Comparison of ENCODE assay signal across 9 cellular contexts in the genomic region with DNA sequence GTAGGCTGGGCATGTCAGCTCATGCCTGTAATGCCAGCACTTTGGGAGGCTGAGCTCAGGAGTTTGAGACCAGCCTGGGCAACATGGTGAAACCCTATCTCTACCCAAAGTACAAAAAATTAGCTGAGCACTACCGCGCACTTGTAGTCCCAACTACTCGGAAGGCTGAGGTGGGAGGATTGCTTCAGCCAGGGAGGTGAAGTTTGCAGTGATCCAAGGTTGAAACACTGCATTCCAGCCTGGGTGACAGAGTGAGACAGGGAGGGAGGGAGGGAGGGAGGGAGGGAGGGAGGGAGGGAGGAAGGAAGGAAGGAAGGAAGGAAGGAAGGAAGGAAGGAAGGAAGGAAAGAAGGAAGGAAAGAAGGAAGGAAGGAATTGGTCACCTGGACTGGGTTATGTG. TPM values are rescaled to one million over a fixed set of nuclear protein-coding genes. Genes with fewer than 3 reads are reported as not detected.
DNase-seq lines count a peak whose midpoint lies in the region; FAIRE-seq and TF ChIP-seq lines count a peak whose summit lies in the region.
"Not testable (repeated sequence)": the region's sequence is repeated elsewhere in the genome, so short reads cannot be mapped to it uniquely, and the experiment has no call there.
"Had no signal": no experiment of that assay in that cellular context is flagged by ENCODE, and none has a peak within 500 bp of the region (broad histone marks: within the 10 kb centered on the region; RNA-seq: fewer than 3 reads in every experiment).

No MANE protein-coding gene starts in this region.

- H3K4ac ChIP-seq in neuronal stem cell (ENCODE audit: low read length): not testable (repeated sequence)

- H3K9me2 ChIP-seq in MM.1S (replicated peaks; ENCODE audit: insufficient read depth, low read length): not testable (repeated sequence)

- H2BK15ac ChIP-seq in neuronal stem cell (ENCODE audit: low read length): not testable (repeated sequence)

- H3K36me3 ChIP-seq in MM.1S (replicated peaks; ENCODE audit: insufficient read depth, low read length); bronchial epithelial cell (ENCODE audit: control insufficient read depth, insufficient read depth, low read length); neuronal stem cell (replicated peaks in 1 of 2; ENCODE audit: control insufficient read depth in 2 of 2, insufficient read depth in 2 of 2, low read length in 2 of 2): not testable (repeated sequence)

- not testable (repeated sequence) for H3K79me2 ChIP-seq in MM.1S (ENCODE audit: low read length)

- H3K9me3 ChIP-seq in MM.1S (replicated peaks; ENCODE audit: insufficient read depth, low read length); neuronal stem cell (replicated peaks in 1 of 2; ENCODE audit: control insufficient read depth in 2 of 2, insufficient read depth in 1 of 2, low read depth in 1 of 2, low read length in 2 of 2): not testable (repeated sequence)

- not testable (repeated sequence) for H3K4me1 ChIP-seq in MM.1S (ENCODE audit: low read length); neuronal stem cell (ENCODE audit: control insufficient read depth in 2 of 2, insufficient read depth in 1 of 2, low read depth in 1 of 2, low read length in 2 of 2)

- H2BK5ac ChIP-seq in neuronal stem cell (ENCODE audit: low read length): not testable (repeated sequence)

- H4K91ac ChIP-seq in neuronal stem cell (ENCODE audit: low read depth, low read length, poor library complexity): not testable (repeated sequence)

- H2AK5ac ChIP-seq in neuronal stem cell (ENCODE audit: low read depth, low read length): peak overlapping the region; percentile 18

- H3K79me1 ChIP-seq in neuronal stem cell (ENCODE audit: low read depth, low read length): not testable (repeated sequence)

- TF ChIP-seq CTCF in MM.1S (IDR thresholded peaks at IDR 0.05; ENCODE audit: low read length); bronchial epithelial cell (IDR thresholded peaks at IDR 0.05; ENCODE audit: insufficient read depth, low read length, severe bottlenecking); epithelial cell of esophagus (IDR thresholded peaks at IDR 0.05; ENCODE audit: insufficient read depth, low read depth, low read length, missing control alignments): not testable (repeated sequence)

- H3K27ac ChIP-seq in MM.1S (ENCODE audit: low read length); neuronal stem cell (replicated peaks; ENCODE audit: low read length): not testable (repeated sequence)

- not testable (repeated sequence) for H3K4me3 ChIP-seq in MM.1S (ENCODE audit: low read length); bronchial epithelial cell (ENCODE audit: low read depth, low read length); epithelial cell of esophagus (ENCODE audit: low read length); neuronal stem cell (ENCODE audit: low read length in 2 of 2)

- H3F3A ChIP-seq in MM.1S (ENCODE audit: insufficient read depth, low read length): not testable (repeated sequence)

- DNase-seq in MM.1S: peak; percentile 3
- peak; percentile 12 for DNase-seq in activated CD8-positive, alpha-beta memory T cell treated with anti-CD3 and anti-CD28 coated beads, Interleukin-2, amount 50 U/mL, for 48 hours
- DNase-seq in bronchial epithelial cell (ENCODE audit: low read depth): peak; percentile 59
- DNase-seq in epithelial cell of esophagus (ENCODE audit: low read depth): peak; percentile 39
- DNase-seq in neuronal stem cell (ENCODE audit: low spot score): not testable (repeated sequence)

- not testable (repeated sequence) for FAIRE-seq in bronchial epithelial cell (lab: Jason Lieb, UNC)

- not testable (repeated sequence) for H4K8ac ChIP-seq in neuronal stem cell (ENCODE audit: low read depth, low read length)

- not testable (repeated sequence) for H3K27me3 ChIP-seq in MM.1S (replicated peaks; ENCODE audit: insufficient read depth, low read length); bronchial epithelial cell (ENCODE audit: control insufficient read depth, insufficient read depth, low read length); neuronal stem cell (ENCODE audit: control insufficient read depth in 3 of 3, insufficient read depth in 3 of 3, low read depth in 1 of 3, low read length in 3 of 3)

- not testable (repeated sequence) for H3K18ac ChIP-seq in neuronal stem cell (ENCODE audit: low read length)

- H2BK120ac ChIP-seq in neuronal stem cell (ENCODE audit: low read depth, low read length): not testable (repeated sequence)

- no CpG with 5 or more reads among the region's 3 CpGs for WGBS in neuronal stem cell (ENCODE audit: extremely low coverage in 2 of 2, insufficient read length in 2 of 2, insufficient replicate concordance in 1 of 2), 2 donors

- not testable (repeated sequence) for H4K20me1 ChIP-seq in MM.1S (ENCODE audit: insufficient read depth, low read length)

- H3K14ac ChIP-seq in neuronal stem cell (ENCODE audit: low read length): not testable (repeated sequence)

- H2AFZ ChIP-seq in MM.1S (ENCODE audit: low read length); neuronal stem cell (ENCODE audit: low read length): not testable (repeated sequence)

- H2BK12ac ChIP-seq in neuronal stem cell (ENCODE audit: low read length): not testable (repeated sequence)

- H3K4me2 ChIP-seq in MM.1S (ENCODE audit: low read depth, low read length); neuronal stem cell (ENCODE audit: insufficient read depth, low read length, poor library complexity, severe bottlenecking): not testable (repeated sequence)

- H3K23ac ChIP-seq in neuronal stem cell (ENCODE audit: low read depth, low read length, poor library complexity): not testable (repeated sequence)

- H3K9ac ChIP-seq in MM.1S (ENCODE audit: low read length); neuronal stem cell (ENCODE audit: low read depth, low read length, poor library complexity): not testable (repeated sequence)

RNA-seq across cellular contexts. Expression of a gene that starts 53.8 kb away (rescaled TPM):
- 0.13 and 0.26 TPM in 2 replicates for total RNA-seq in bronchial epithelial cell
- polyA plus RNA-seq in neuronal stem cell (2013, experiment 1 of 2): 2.7 TPM
- 2.6 TPM for polyA plus RNA-seq in neuronal stem cell (2013, experiment 2 of 2)
- total RNA-seq: A172; Caco-2; CD8-positive, alpha-beta T cell; H7 had no signal
